Comparison of ENCODE assay signal across 9 cellular contexts in the genomic region with DNA sequence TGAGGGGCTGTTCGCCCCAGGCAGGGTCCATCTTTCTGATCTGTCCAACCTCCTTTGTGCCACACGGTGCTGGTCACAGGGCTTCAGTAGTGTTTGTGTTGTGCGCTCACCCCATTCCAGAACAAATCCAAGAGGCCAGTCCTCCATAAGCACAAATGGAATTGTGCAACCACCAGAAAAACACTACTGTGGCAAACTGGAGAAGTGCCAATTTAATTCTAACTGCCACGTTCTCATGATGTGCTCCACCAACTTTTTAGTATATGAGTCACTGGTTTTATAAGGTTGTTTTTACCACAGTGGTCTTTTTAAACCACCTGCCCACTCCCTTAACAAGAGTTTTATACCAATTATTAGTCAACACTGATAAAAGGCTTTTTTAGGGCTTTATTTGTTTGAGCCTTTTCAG.
A peak's percentile ranks its signal among the peaks of the same experiment; 100 is the strongest.
DNase-seq lines count a peak whose midpoint lies in the region; ATAC-seq and TF ChIP-seq lines count a peak whose summit lies in the region.
"Had no signal": no experiment of that assay in that cellular context is flagged by ENCODE, and none has a peak within 500 bp of the region (broad histone marks: within the 10 kb centered on the region; RNA-seq: fewer than 3 reads in every experiment).

No MANE protein-coding gene starts in this region.

- intact Hi-C loops in naive thymus-derived CD4-positive, alpha-beta T cell (cut with micrococcal nuclease): no loop called here
- intact Hi-C loops in esophagus muscularis mucosa (cut with DNase I): no loop called here

- DNase-seq in AG10803 (ENCODE audit: low read depth) (peak; percentile 76), HK-2 (ENCODE audit: unreplicated experiment) (peak; percentile 10), SW480 (ENCODE audit: low spot score) (peak; percentile 9), hepatocyte (ENCODE audit: low spot score) (peak; percentile 8), esophagus muscularis mucosa (ENCODE audit: extremely low spot score) (no peak)
- no peak for DNase-seq in naive thymus-derived CD4-positive, alpha-beta T cell
- DNase-seq: heart right ventricle had no signal

- H3K27me3 Mint-ChIP-seq in naive thymus-derived CD4-positive, alpha-beta T cell: no peaks in the 10 kb centered on the region

- H3K27me3 ChIP-seq in hepatocyte (no peaks in the 10 kb centered on the region), esophagus muscularis mucosa (no peaks in the 10 kb centered on the region)
- no peaks in the 10 kb centered on the region for H3K27me3 ChIP-seq in naive thymus-derived CD4-positive, alpha-beta T cell (ENCODE audit: control insufficient read depth in 2 of 2, insufficient read depth in 2 of 2, low read length in 2 of 2)
- H3K27me3 ChIP-seq: heart right ventricle had no signal

- no peaks in the 10 kb centered on the region for H3K79me2 ChIP-seq in hepatocyte

- H3K4me1 Mint-ChIP-seq in naive thymus-derived CD4-positive, alpha-beta T cell: no peaks in the 10 kb centered on the region

- no peaks in the 10 kb centered on the region for H3K36me3 ChIP-seq in hepatocyte (replicated peaks; ENCODE audit: insufficient read depth, low read depth)
- no peaks in the 10 kb centered on the region for H3K36me3 ChIP-seq in naive thymus-derived CD4-positive, alpha-beta T cell (ENCODE audit: control insufficient read depth in 2 of 3, insufficient read depth in 3 of 3, low read length in 3 of 3)
- H3K36me3 ChIP-seq in esophagus muscularis mucosa: no peaks in the 10 kb centered on the region

- ATAC-seq in naive thymus-derived CD4-positive, alpha-beta T cell: no peak
- ATAC-seq in GM19035 (IDR thresholded peaks at IDR 0.05; ENCODE audit: unreplicated experiment): no peak
- ATAC-seq in HG03175 (IDR thresholded peaks at IDR 0.05; ENCODE audit: unreplicated experiment): no peak

- H3K4me3 ChIP-seq in AG10803 (ENCODE audit: low read length) (no peak overlapping the region), hepatocyte (no peak overlapping the region), esophagus muscularis mucosa (no peak overlapping the region)
- no peak overlapping the region for H3K4me3 ChIP-seq in naive thymus-derived CD4-positive, alpha-beta T cell (ENCODE audit: low read length)
- H3K4me3 ChIP-seq: heart right ventricle had no signal

- WGBS in hepatocyte (ENCODE audit: low lambda C conversion rate, missing lambda C conversion rate): 84% methylated on average over 4 of the region's 4 CpGs
- 81% methylated on average over 4 of the region's 4 CpGs for WGBS in esophagus muscularis mucosa

- H3K4me1 ChIP-seq in hepatocyte (ENCODE audit: insufficient read depth) (no peaks in the 10 kb centered on the region), esophagus muscularis mucosa (no peaks in the 10 kb centered on the region)
- no peaks in the 10 kb centered on the region for H3K4me1 ChIP-seq in naive thymus-derived CD4-positive, alpha-beta T cell (ENCODE audit: control insufficient read depth in 2 of 2, insufficient read depth in 2 of 2, low read length in 2 of 2)
- H3K4me1 ChIP-seq: heart right ventricle had no signal

- TF ChIP-seq CTCF in AG10803 (conservative IDR thresholded peaks at IDR 0.05; ENCODE audit: low read length): no peak
- no peak for TF ChIP-seq CTCF in hepatocyte (IDR thresholded peaks at IDR 0.05; ENCODE audit: poor library complexity)
- TF ChIP-seq CTCF in esophagus muscularis mucosa (IDR thresholded peaks at IDR 0.05): no peak

- H3K4me2 ChIP-seq in hepatocyte: no peak overlapping the region

- H3K27ac ChIP-seq in hepatocyte: no peak overlapping the region
- no peak overlapping the region for H3K27ac ChIP-seq in naive thymus-derived CD4-positive, alpha-beta T cell (ENCODE audit: low read depth, low read length)
- no peak overlapping the region for H3K27ac ChIP-seq in esophagus muscularis mucosa (replicated peaks in 1 of 4)

- peaks cover 0 to 9% (median 2%) of the 10 kb centered on the region in 11 donors for H3K9me3 Mint-ChIP-seq in naive thymus-derived CD4-positive, alpha-beta T cell

- no peak overlapping the region for H3K27ac Mint-ChIP-seq in naive thymus-derived CD4-positive, alpha-beta T cell

- H3K36me3 Mint-ChIP-seq in naive thymus-derived CD4-positive, alpha-beta T cell: no peaks in the 10 kb centered on the region

- no peak overlapping the region for H3K4me3 Mint-ChIP-seq in naive thymus-derived CD4-positive, alpha-beta T cell

- H4K20me1 ChIP-seq in hepatocyte (ENCODE audit: insufficient read depth, poor library complexity, severe bottlenecking): no peaks in the 10 kb centered on the region

- no peak for TF ChIP-seq EP300 in esophagus muscularis mucosa (IDR thresholded peaks at IDR 0.05)

- CTCF ChIA-PET in naive thymus-derived CD4-positive, alpha-beta T cell (lab: Charles Lee): no interaction called here

- no peak for TF ChIP-seq POLR2A in esophagus muscularis mucosa (IDR thresholded peaks at IDR 0.05; ENCODE audit: low read depth)

- H3K9me3 ChIP-seq in hepatocyte (ENCODE audit: low read depth) (no peaks in the 10 kb centered on the region), esophagus muscularis mucosa (no peaks in the 10 kb centered on the region)
- H3K9me3 ChIP-seq in naive thymus-derived CD4-positive, alpha-beta T cell (ENCODE audit: control insufficient read depth in 2 of 3, low read length in 3 of 3): no peaks in the 10 kb centered on the region
- H3K9me3 ChIP-seq: heart right ventricle had no signal

- no peak overlapping the region for H2AFZ ChIP-seq in hepatocyte

- POLR2A ChIA-PET in naive thymus-derived CD4-positive, alpha-beta T cell (lab: Charles Lee): no interaction called here

- no peaks in the 10 kb centered on the region for H3K9me2 ChIP-seq in hepatocyte (replicated peaks; ENCODE audit: insufficient read depth)

Comparison
In these comparisons a context has a peak if more than half of its experiments do, and no peak if none do; other contexts are left out.
1. DNase-seq: peak in AG10803 (single experiment), HK-2 (single experiment), SW480 (single experiment) and hepatocyte (single experiment); none in naive thymus-derived CD4-positive, alpha-beta T cell (0 of 9) and esophagus muscularis mucosa (single experiment).